Comparison of ENCODE assay signal across 2 cellular contexts in the genomic region with DNA sequence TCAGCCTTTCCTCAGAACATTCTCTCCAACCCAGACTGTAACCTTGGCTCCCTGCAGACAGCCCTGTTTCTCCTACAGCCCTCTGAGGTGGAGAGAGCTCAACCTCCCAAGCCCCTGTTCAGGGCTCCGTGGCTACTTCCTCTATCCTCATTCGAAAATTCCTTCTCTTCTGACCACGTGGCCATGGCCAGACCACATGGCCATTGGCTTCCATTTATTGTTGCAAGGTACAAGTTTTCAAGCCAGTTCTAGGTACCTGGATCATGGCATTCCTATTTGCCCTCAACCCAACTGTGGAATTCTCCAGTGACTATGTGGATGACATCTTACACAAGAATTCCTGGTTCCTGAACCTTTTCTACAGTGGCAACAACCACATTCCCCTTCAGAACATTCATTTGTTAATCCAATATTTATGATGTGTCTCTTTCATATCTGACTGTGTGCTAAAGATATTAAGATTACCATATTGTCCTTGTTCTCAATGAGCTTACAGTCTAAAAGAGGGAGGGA.
TF ChIP-seq lines count a peak whose summit lies in the region.

No MANE protein-coding gene starts in this region.

TF ChIP-seq in IMR-90, 13 proteins besides CTCF, POLR2A, EP300 and RAD21:
- TF ChIP-seq, protein P1, sequence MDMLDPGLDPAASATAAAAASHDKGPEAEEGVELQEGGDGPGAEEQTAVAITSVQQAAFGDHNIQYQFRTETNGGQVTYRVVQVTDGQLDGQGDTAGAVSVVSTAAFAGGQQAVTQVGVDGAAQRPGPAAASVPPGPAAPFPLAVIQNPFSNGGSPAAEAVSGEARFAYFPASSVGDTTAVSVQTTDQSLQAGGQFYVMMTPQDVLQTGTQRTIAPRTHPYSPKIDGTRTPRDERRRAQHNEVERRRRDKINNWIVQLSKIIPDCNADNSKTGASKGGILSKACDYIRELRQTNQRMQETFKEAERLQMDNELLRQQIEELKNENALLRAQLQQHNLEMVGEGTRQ (IDR thresholded peaks at IDR 0.05; ENCODE audit: low read depth, low read length), result no peak
- TF ChIP-seq BHLHE40 (IDR thresholded peaks at IDR 0.05; ENCODE audit: low read depth, low read length) (no peak), SMC3 (IDR thresholded peaks at IDR 0.05; ENCODE audit: low read depth, low read length) (no peak), FOS (IDR thresholded peaks at IDR 0.05; ENCODE audit: low read depth, low read length) (no peak), MAZ (IDR thresholded peaks at IDR 0.05; ENCODE audit: borderline replicate concordance, low read depth, low read length) (no peak), RFX5 (IDR thresholded peaks at IDR 0.05; ENCODE audit: low read depth, low read length) (no peak), MAFK (IDR thresholded peaks at IDR 0.05; ENCODE audit: low read depth, low read length) (no peak), MXI1 (IDR thresholded peaks at IDR 0.05; ENCODE audit: borderline replicate concordance, low read depth, low read length) (no peak), CHD1 (IDR thresholded peaks at IDR 0.05; ENCODE audit: low read depth, low read length) (no peak), CEBPB (IDR thresholded peaks at IDR 0.05; ENCODE audit: low read depth, low read length) (no peak), RCOR1 (IDR thresholded peaks at IDR 0.05; ENCODE audit: insufficient replicate concordance, low read length) (no peak), NFE2L2 (IDR thresholded peaks at IDR 0.05; ENCODE audit: low read depth, low read length) (no peak)
- TF ChIP-seq, protein P2, sequence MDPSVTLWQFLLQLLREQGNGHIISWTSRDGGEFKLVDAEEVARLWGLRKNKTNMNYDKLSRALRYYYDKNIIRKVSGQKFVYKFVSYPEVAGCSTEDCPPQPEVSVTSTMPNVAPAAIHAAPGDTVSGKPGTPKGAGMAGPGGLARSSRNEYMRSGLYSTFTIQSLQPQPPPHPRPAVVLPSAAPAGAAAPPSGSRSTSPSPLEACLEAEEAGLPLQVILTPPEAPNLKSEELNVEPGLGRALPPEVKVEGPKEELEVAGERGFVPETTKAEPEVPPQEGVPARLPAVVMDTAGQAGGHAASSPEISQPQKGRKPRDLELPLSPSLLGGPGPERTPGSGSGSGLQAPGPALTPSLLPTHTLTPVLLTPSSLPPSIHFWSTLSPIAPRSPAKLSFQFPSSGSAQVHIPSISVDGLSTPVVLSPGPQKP (IDR thresholded peaks at IDR 0.05; ENCODE audit: borderline replicate concordance, low read depth, low read length), result no peak
TF ChIP-seq in IMR-90: peak in this region for 0.

TF ChIP-seq in K562, 482 proteins besides CTCF, POLR2A, EP300 and RAD21 (continues in another document):
- TF ChIP-seq TRIM28 (IDR thresholded peaks at IDR 0.05) (no peak), KLF13 (tag; IDR thresholded peaks at IDR 0.05; ENCODE audit: borderline replicate concordance, low read depth) (no peak), MCM2 (IDR thresholded peaks at IDR 0.05; ENCODE audit: low read depth) (no peak), ZNF133 (CRISPR knock-in tag; IDR thresholded peaks at IDR 0.05) (no peak), ZNF12 (CRISPR knock-in tag; IDR thresholded peaks at IDR 0.05) (no peak), IFI16 (CRISPR knock-in tag; IDR thresholded peaks at IDR 0.05) (no peak), PRPF4 (IDR thresholded peaks at IDR 0.05; ENCODE audit: insufficient read depth, low read depth, low read length, poor library complexity, severe bottlenecking) (no peak), HDGF (IDR thresholded peaks at IDR 0.05) (no peak), ZNF324 (CRISPR knock-in tag; IDR thresholded peaks at IDR 0.05) (no peak), MYC (IDR thresholded peaks at IDR 0.05; ENCODE audit: low read depth, low read length) (peak; percentile 54; the same call in 1 of the 2 replicates), MYC (CRISPR knock-in tag; IDR thresholded peaks at IDR 0.05; ENCODE audit: borderline replicate concordance, low read depth) (no peak), MEIS2 (IDR thresholded peaks at IDR 0.05; ENCODE audit: partially characterized antibody) (no peak), TSC22D4 (tag; IDR thresholded peaks at IDR 0.05) (no peak)
- TF ChIP-seq, protein P3, sequence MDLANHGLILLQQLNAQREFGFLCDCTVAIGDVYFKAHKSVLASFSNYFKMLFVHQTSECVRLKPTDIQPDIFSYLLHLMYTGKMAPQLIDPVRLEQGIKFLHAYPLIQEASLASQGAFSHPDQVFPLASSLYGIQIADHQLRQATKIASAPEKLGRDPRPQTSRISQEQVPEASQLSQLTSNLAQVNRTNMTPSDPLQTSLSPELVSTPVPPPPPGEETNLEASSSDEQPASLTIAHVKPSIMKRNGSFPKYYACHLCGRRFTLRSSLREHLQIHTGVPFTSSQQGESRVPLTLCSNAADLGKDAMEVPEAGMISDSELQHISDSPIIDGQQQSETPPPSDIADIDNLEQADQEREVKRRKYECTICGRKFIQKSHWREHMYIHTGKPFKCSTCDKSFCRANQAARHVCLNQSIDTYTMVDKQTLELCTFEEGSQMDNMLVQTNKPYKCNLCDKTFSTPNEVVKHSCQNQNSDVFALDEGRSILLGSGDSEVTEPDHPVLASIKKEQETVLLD (IDR thresholded peaks at IDR 0.05), result no peak
- TF ChIP-seq, protein P4, sequence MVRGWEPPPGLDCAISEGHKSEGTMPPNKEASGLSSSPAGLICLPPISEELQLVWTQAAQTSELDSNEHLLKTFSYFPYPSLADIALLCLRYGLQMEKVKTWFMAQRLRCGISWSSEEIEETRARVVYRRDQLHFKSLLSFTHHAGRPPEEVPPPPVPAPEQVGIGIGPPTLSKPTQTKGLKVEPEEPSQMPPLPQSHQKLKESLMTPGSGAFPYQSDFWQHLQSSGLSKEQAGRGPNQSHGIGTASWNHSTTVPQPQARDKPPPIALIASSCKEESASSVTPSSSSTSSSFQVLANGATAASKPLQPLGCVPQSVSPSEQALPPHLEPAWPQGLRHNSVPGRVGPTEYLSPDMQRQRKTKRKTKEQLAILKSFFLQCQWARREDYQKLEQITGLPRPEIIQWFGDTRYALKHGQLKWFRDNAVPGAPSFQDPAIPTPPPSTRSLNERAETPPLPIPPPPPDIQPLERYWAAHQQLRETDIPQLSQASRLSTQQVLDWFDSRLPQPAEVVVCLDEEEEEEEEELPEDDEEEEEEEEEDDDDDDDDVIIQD (CRISPR knock-in tag; IDR thresholded peaks at IDR 0.05), result no peak
- TF ChIP-seq, protein P5, sequence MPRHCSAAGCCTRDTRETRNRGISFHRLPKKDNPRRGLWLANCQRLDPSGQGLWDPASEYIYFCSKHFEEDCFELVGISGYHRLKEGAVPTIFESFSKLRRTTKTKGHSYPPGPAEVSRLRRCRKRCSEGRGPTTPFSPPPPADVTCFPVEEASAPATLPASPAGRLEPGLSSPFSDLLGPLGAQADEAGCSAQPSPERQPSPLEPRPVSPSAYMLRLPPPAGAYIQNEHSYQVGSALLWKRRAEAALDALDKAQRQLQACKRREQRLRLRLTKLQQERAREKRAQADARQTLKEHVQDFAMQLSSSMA (CRISPR knock-in tag; IDR thresholded peaks at IDR 0.05), result no peak
- TF ChIP-seq, protein P6, sequence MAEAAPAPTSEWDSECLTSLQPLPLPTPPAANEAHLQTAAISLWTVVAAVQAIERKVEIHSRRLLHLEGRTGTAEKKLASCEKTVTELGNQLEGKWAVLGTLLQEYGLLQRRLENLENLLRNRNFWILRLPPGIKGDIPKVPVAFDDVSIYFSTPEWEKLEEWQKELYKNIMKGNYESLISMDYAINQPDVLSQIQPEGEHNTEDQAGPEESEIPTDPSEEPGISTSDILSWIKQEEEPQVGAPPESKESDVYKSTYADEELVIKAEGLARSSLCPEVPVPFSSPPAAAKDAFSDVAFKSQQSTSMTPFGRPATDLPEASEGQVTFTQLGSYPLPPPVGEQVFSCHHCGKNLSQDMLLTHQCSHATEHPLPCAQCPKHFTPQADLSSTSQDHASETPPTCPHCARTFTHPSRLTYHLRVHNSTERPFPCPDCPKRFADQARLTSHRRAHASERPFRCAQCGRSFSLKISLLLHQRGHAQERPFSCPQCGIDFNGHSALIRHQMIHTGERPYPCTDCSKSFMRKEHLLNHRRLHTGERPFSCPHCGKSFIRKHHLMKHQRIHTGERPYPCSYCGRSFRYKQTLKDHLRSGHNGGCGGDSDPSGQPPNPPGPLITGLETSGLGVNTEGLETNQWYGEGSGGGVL (CRISPR knock-in tag; IDR thresholded peaks at IDR 0.05), result no peak
- TF ChIP-seq, protein P7, sequence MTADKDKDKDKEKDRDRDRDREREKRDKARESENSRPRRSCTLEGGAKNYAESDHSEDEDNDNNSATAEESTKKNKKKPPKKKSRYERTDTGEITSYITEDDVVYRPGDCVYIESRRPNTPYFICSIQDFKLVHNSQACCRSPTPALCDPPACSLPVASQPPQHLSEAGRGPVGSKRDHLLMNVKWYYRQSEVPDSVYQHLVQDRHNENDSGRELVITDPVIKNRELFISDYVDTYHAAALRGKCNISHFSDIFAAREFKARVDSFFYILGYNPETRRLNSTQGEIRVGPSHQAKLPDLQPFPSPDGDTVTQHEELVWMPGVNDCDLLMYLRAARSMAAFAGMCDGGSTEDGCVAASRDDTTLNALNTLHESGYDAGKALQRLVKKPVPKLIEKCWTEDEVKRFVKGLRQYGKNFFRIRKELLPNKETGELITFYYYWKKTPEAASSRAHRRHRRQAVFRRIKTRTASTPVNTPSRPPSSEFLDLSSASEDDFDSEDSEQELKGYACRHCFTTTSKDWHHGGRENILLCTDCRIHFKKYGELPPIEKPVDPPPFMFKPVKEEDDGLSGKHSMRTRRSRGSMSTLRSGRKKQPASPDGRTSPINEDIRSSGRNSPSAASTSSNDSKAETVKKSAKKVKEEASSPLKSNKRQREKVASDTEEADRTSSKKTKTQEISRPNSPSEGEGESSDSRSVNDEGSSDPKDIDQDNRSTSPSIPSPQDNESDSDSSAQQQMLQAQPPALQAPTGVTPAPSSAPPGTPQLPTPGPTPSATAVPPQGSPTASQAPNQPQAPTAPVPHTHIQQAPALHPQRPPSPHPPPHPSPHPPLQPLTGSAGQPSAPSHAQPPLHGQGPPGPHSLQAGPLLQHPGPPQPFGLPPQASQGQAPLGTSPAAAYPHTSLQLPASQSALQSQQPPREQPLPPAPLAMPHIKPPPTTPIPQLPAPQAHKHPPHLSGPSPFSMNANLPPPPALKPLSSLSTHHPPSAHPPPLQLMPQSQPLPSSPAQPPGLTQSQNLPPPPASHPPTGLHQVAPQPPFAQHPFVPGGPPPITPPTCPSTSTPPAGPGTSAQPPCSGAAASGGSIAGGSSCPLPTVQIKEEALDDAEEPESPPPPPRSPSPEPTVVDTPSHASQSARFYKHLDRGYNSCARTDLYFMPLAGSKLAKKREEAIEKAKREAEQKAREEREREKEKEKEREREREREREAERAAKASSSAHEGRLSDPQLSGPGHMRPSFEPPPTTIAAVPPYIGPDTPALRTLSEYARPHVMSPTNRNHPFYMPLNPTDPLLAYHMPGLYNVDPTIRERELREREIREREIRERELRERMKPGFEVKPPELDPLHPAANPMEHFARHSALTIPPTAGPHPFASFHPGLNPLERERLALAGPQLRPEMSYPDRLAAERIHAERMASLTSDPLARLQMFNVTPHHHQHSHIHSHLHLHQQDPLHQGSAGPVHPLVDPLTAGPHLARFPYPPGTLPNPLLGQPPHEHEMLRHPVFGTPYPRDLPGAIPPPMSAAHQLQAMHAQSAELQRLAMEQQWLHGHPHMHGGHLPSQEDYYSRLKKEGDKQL (CRISPR knock-in tag; IDR thresholded peaks at IDR 0.05; ENCODE audit: borderline replicate concordance), result no peak
- TF ChIP-seq, protein P8, sequence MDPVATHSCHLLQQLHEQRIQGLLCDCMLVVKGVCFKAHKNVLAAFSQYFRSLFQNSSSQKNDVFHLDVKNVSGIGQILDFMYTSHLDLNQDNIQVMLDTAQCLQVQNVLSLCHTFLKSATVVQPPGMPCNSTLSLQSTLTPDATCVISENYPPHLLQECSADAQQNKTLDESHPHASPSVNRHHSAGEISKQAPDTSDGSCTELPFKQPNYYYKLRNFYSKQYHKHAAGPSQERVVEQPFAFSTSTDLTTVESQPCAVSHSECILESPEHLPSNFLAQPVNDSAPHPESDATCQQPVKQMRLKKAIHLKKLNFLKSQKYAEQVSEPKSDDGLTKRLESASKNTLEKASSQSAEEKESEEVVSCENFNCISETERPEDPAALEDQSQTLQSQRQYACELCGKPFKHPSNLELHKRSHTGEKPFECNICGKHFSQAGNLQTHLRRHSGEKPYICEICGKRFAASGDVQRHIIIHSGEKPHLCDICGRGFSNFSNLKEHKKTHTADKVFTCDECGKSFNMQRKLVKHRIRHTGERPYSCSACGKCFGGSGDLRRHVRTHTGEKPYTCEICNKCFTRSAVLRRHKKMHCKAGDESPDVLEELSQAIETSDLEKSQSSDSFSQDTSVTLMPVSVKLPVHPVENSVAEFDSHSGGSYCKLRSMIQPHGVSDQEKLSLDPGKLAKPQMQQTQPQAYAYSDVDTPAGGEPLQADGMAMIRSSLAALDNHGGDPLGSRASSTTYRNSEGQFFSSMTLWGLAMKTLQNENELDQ (CRISPR knock-in tag; IDR thresholded peaks at IDR 0.05; ENCODE audit: borderline replicate concordance), result no peak
- TF ChIP-seq, protein P1 (CRISPR knock-in tag; IDR thresholded peaks at IDR 0.05), result peak; percentile 24; the same call in 1 of the 2 replicates
